ENCODE assay signal across 7 cellular contexts in genomic region chr19:1411255-1412191, GRCh38. TPM values are rescaled to one million over a fixed set of nuclear protein-coding genes. Genes with fewer than 3 reads are reported as not detected.
A peak's percentile ranks its signal among the peaks of the same experiment; 100 is the strongest.
DNase-seq lines count a peak whose midpoint lies in the region; ATAC-seq, FAIRE-seq and TF ChIP-seq lines count a peak whose summit lies in the region.

No MANE protein-coding gene starts in this region.

- peak overlapping the region; percentile 95 for H3K4me2 ChIP-seq in Loucy (ENCODE audit: low read depth, low read length, poor library complexity, severe bottlenecking)
- peak overlapping the region; percentile 96 for H3K4me2 ChIP-seq in astrocyte (ENCODE audit: low read length)

- H3K9ac ChIP-seq in Loucy (ENCODE audit: low read depth, low read length, poor library complexity, severe bottlenecking): peak overlapping the region; percentile 99
- H3K9ac ChIP-seq in astrocyte (ENCODE audit: low read length): peak overlapping the region; percentile 93
- H3K9ac ChIP-seq in iPS-15b (ENCODE audit: low read depth, low read length): peak overlapping the region; percentile 73

- H3K27me3 ChIP-seq in Loucy (ENCODE audit: insufficient read depth, low read length, poor library complexity, severe bottlenecking) (peaks cover 6% of the 10 kb centered on the region), astrocyte (ENCODE audit: insufficient read depth, low read length) (no peaks in the 10 kb centered on the region), iPS-15b (ENCODE audit: control insufficient read depth, insufficient read depth, low read length) (no peaks in the 10 kb centered on the region), stomach (no peaks in the 10 kb centered on the region)

- peaks cover 89% of the 10 kb centered on the region for H3K79me2 ChIP-seq in Loucy (ENCODE audit: insufficient read depth, low read length)
- H3K79me2 ChIP-seq in astrocyte (ENCODE audit: insufficient read depth, low read length): peaks cover 89% of the 10 kb centered on the region

- H3K9me2 ChIP-seq in Loucy (replicated peaks; ENCODE audit: low read depth, low read length): no peaks in the 10 kb centered on the region

- intact Hi-C loops in stomach (cut with DNase I; ENCODE audit: low total_unique reads): no loop called here

- TF ChIP-seq EP300 in stomach (IDR thresholded peaks at IDR 0.05): no peak

- FAIRE-seq in astrocyte (lab: Jason Lieb, UNC): no peak

- TF ChIP-seq CTCF in Loucy (conservative IDR thresholded peaks at IDR 0.05; ENCODE audit: low read length) (no peak), astrocyte (IDR thresholded peaks at IDR 0.05; ENCODE audit: insufficient read depth, low read depth, low read length) (no peak), stomach (IDR thresholded peaks at IDR 0.05) (no peak)

- no peak overlapping the region for H3K4me3 Mint-ChIP-seq in astrocyte (ENCODE audit: unreplicated experiment)

- 48 to 75% (median 60%) methylated on average over 15 to 29 of the region's 29 CpGs for WGBS in stomach, 5 donors

- H4K20me1 ChIP-seq in Loucy (ENCODE audit: insufficient read depth, low read length, poor library complexity, severe bottlenecking) (peaks cover 81% of the 10 kb centered on the region), astrocyte (ENCODE audit: insufficient read depth, low read length) (peaks cover 78% of the 10 kb centered on the region)

- H3K27ac Mint-ChIP-seq in astrocyte (ENCODE audit: unreplicated experiment): peak overlapping the region; percentile 78

- no peak for ATAC-seq in HG03108 (IDR thresholded peaks at IDR 0.05; ENCODE audit: unreplicated experiment)

- H3K9me3 Mint-ChIP-seq in astrocyte (ENCODE audit: unreplicated experiment): no peaks in the 10 kb centered on the region

- H3K4me1 Mint-ChIP-seq in astrocyte (ENCODE audit: low read depth, unreplicated experiment): peaks cover 48% of the 10 kb centered on the region

- H3K27ac ChIP-seq in astrocyte (ENCODE audit: low read depth, low read length) (peak overlapping the region; percentile 36), stomach (peak overlapping the region; percentile 12 to 98 (median 96))

- H3K36me3 ChIP-seq in Loucy (ENCODE audit: insufficient read depth, low read length): peaks cover 27% of the 10 kb centered on the region; the same call in 1 of the 2 replicates
- peaks cover 7% of the 10 kb centered on the region for H3K36me3 ChIP-seq in astrocyte (ENCODE audit: insufficient read depth, low read length)
- H3K36me3 ChIP-seq in iPS-15b (ENCODE audit: control insufficient read depth, insufficient read depth, low read length): peaks cover 43% of the 10 kb centered on the region
- peaks cover 13 to 30% (median 20%) of the 10 kb centered on the region in 4 donors for H3K36me3 ChIP-seq in stomach

- no peak overlapping the region for H2AFZ ChIP-seq in Loucy (ENCODE audit: low read length)
- H2AFZ ChIP-seq in astrocyte (ENCODE audit: low read depth, low read length): no peak overlapping the region

- H3K27me3 Mint-ChIP-seq in astrocyte (ENCODE audit: low read depth, unreplicated experiment): no peaks in the 10 kb centered on the region

- H3K4me1 ChIP-seq in Loucy (ENCODE audit: insufficient read depth, low read length, poor library complexity, severe bottlenecking): peaks cover 33% of the 10 kb centered on the region
- peaks cover 61% of the 10 kb centered on the region for H3K4me1 ChIP-seq in astrocyte (ENCODE audit: insufficient read depth, low read length)
- H3K4me1 ChIP-seq in iPS-15b (ENCODE audit: control insufficient read depth, insufficient read depth, low read length): peaks cover 13% of the 10 kb centered on the region
- peaks cover 76 to 90% (median 86%) of the 10 kb centered on the region in 4 donors for H3K4me1 ChIP-seq in stomach

- peaks cover 7% of the 10 kb centered on the region for H3K36me3 Mint-ChIP-seq in astrocyte (ENCODE audit: low read depth, unreplicated experiment)

- peak overlapping the region; percentile 97 for H3K4me3 ChIP-seq in Loucy (ENCODE audit: low read length, poor library complexity, severe bottlenecking)
- no peak overlapping the region for H3K4me3 ChIP-seq in astrocyte (ENCODE audit: insufficient read depth, low read depth, low read length)
- no peak overlapping the region for H3K4me3 ChIP-seq in iPS-15b (ENCODE audit: low read depth, low read length)
- H3K4me3 ChIP-seq in stomach: peak overlapping the region in 1 of 4 donors; percentile 99

- DNase-seq in astrocyte (ENCODE audit: low read depth) (peak; percentile 47), stomach (no peak), KG1 (lab: John Stamatoyannopoulos, UW) (no peak), NCI-H2081 treated with DMSO at 0.1 percent for 48 hours (lab: John Stamatoyannopoulos, UW) (no peak)

- TF ChIP-seq POLR2A in stomach (IDR thresholded peaks at IDR 0.05): no peak

- H3K9me3 ChIP-seq in Loucy (ENCODE audit: insufficient read depth, low read depth, low read length) (no peaks in the 10 kb centered on the region), astrocyte (ENCODE audit: insufficient read depth, low read depth, low read length) (no peaks in the 10 kb centered on the region), iPS-15b (ENCODE audit: control insufficient read depth, insufficient read depth, low read length) (no peaks in the 10 kb centered on the region), stomach (no peaks in the 10 kb centered on the region)

- no peaks in the 10 kb centered on the region for H3F3A ChIP-seq in Loucy (ENCODE audit: low read depth)

RNA-seq across cellular contexts. Expression of gene DAZAP1, which starts 4.1 kb away (rescaled TPM):
- total RNA-seq in astrocyte (94.7 and 108 TPM in 2 replicates), stomach (100 to 1,000 TPM in 1 of 5 donors, 10 to 100 TPM in 4; 21.4 to 124 (median 42.5) TPM)
- 10 to 100 TPM; 55.9 to 68.1 (median 63.4) TPM for polyA plus RNA-seq in stomach

RNA-seq across cellular contexts. Expression of gene GAMT, which starts 10.2 kb away (rescaled TPM):
- total RNA-seq in astrocyte (34.1 and 35.9 TPM in 2 replicates), stomach (10 to 100 TPM in 1 of 5 donors, 1 to 10 TPM in 2, not detected in 2; 2.6 to 15.6 (median 4.5) TPM)
- polyA plus RNA-seq in stomach: 100 to 1,000 TPM in 1 of 3 donors, 10 to 100 TPM in 2; 26.8 to 102 (median 55.3) TPM

RNA-seq across cellular contexts. Expression of gene RPS15, which starts 26.7 kb away (rescaled TPM):
- 973 and 1,045 TPM in 2 replicates for total RNA-seq in astrocyte
- 1,000 to 10,000 TPM in 4 of 5 donors, 100 to 1,000 TPM in 1; 428 to 2,471 (median 1,694) TPM for total RNA-seq in stomach
- polyA plus RNA-seq in stomach: 1,000 to 10,000 TPM; 2,846 to 4,539 (median 3,866) TPM

RNA-seq across cellular contexts. Expression of gene NDUFS7, which starts 27.8 kb away (rescaled TPM):
- total RNA-seq in astrocyte (64.0 and 67.3 TPM in 2 replicates), stomach (100 to 1,000 TPM in 3 of 5 donors, 10 to 100 TPM in 2; 31.6 to 217 (median 102) TPM)
- 100 to 1,000 TPM; 107 to 169 (median 138) TPM for polyA plus RNA-seq in stomach

RNA-seq across cellular contexts. Expression of gene APC2, which starts 38.4 kb away (rescaled TPM):
- 5.5 and 7.1 TPM in 2 replicates for total RNA-seq in astrocyte
- total RNA-seq in stomach: 1 to 10 TPM in 2 of 5 donors, under 1 TPM in 2, not detected in 1; 0.58 to 3.5 (median 2.0) TPM
- polyA plus RNA-seq in stomach: under 1 TPM; 0.10 to 0.31 (median 0.15) TPM
